Comparison of ENCODE assay signal across 25 cellular contexts in genomic region chr18:27595121-27595848, GRCh38.
"Had no signal": no experiment of that assay in that cellular context is flagged by ENCODE, and none has a peak within 500 bp of the region (broad histone marks: within the 10 kb centered on the region; RNA-seq: fewer than 3 reads in every experiment).

No MANE protein-coding gene starts in this region.

- H3K27ac Mint-ChIP-seq: mesothelial cell of epicardium; naive thymus-derived CD8-positive, alpha-beta T cell; nephron progenitor cell; stimulated activated memory B cell treated with anti-CD40 and anti-IgM and Interleukin-4, amounts not matched to agents 10 μg/mL and 1 μg/mL and 100 μg/mL, for 72 hours had no signal

- H3K27ac ChIP-seq: dorsolateral prefrontal cortex, esophagus muscularis mucosa, foreskin keratinocyte, heart right ventricle, left lung, ovary, right atrium auricular region, testis, tibial artery, upper lobe of left lung had no signal

- DNase-seq: cortex of kidney; dorsolateral prefrontal cortex; effector CD4-positive, alpha-beta T cell; foreskin keratinocyte; glutamatergic neuron; heart right ventricle; hippocampal formation; left cardiac atrium; left lung; mesenchymal stem cell; naive thymus-derived CD8-positive, alpha-beta T cell; nephron progenitor cell; nucleus accumbens; ovary; stimulated activated CD4-positive, alpha-beta T cell treated with anti-CD3 and anti-CD28 coated beads, Interleukin-4, amount 100 ng/mL, for 4 hours; stimulated activated naive CD8-positive, alpha-beta T cell treated with anti-CD3 and anti-CD28 coated beads, Interleukin-15, Interleukin-2, amounts not matched to agents 100 U/mL and 50 U/mL, for 24 hours; substantia nigra; tibial artery; upper lobe of left lung had no signal

- ATAC-seq: foreskin keratinocyte; left cardiac atrium; left lung; naive thymus-derived CD8-positive, alpha-beta T cell; sciatic nerve; stimulated activated memory B cell treated with anti-CD40 and anti-IgM and Interleukin-4, amounts not matched to agents 10 μg/mL and 1 μg/mL and 100 μg/mL, for 72 hours; stimulated activated naive CD8-positive, alpha-beta T cell treated with anti-CD3 and anti-CD28 coated beads, Interleukin-15, Interleukin-2, amounts not matched to agents 100 U/mL and 50 U/mL, for 24 hours had no signal

- H3K9me3 ChIP-seq: esophagus muscularis mucosa, heart right ventricle, left lung, ovary, right atrium auricular region, testis, tibial artery, upper lobe of left lung had no signal

- H3K4me1 ChIP-seq: esophagus muscularis mucosa, foreskin keratinocyte, left lung, right atrium auricular region, testis, tibial artery, upper lobe of left lung had no signal

- H3K4me3 ChIP-seq: dorsolateral prefrontal cortex, esophagus muscularis mucosa, heart right ventricle, left lung, ovary, right atrium auricular region, testis, tibial artery, upper lobe of left lung had no signal

- H3K4me3 Mint-ChIP-seq: mesothelial cell of epicardium; naive thymus-derived CD8-positive, alpha-beta T cell; nephron progenitor cell; stimulated activated memory B cell treated with anti-CD40 and anti-IgM and Interleukin-4, amounts not matched to agents 10 μg/mL and 1 μg/mL and 100 μg/mL, for 72 hours had no signal

- H3K4me1 Mint-ChIP-seq: mesothelial cell of epicardium; naive thymus-derived CD8-positive, alpha-beta T cell; stimulated activated memory B cell treated with anti-CD40 and anti-IgM and Interleukin-4, amounts not matched to agents 10 μg/mL and 1 μg/mL and 100 μg/mL, for 72 hours had no signal

- H3K27me3 ChIP-seq: dorsolateral prefrontal cortex, foreskin keratinocyte, heart right ventricle, left lung, ovary, right atrium auricular region, testis, tibial artery, upper lobe of left lung had no signal

- H3K36me3 ChIP-seq: esophagus muscularis mucosa, heart right ventricle, left lung, ovary, right atrium auricular region, tibial artery, upper lobe of left lung had no signal

- H3K36me3 Mint-ChIP-seq: mesothelial cell of epicardium; naive thymus-derived CD8-positive, alpha-beta T cell; stimulated activated memory B cell treated with anti-CD40 and anti-IgM and Interleukin-4, amounts not matched to agents 10 μg/mL and 1 μg/mL and 100 μg/mL, for 72 hours had no signal

- H3K9me3 Mint-ChIP-seq: mesothelial cell of epicardium, nephron progenitor cell had no signal

- H3K27me3 Mint-ChIP-seq: naive thymus-derived CD8-positive, alpha-beta T cell; stimulated activated memory B cell treated with anti-CD40 and anti-IgM and Interleukin-4, amounts not matched to agents 10 μg/mL and 1 μg/mL and 100 μg/mL, for 72 hours had no signal
